Comparison of ENCODE assay signal across 1 cellular context in genomic region chr2:189210250-189211075, GRCh38.
A peak's percentile ranks its signal among the peaks of the same experiment; 100 is the strongest.
TF ChIP-seq lines count a peak whose summit lies in the region.

No MANE protein-coding gene starts in this region.

TF ChIP-seq in K562, 482 proteins besides CTCF, POLR2A, EP300 and RAD21 (continued from another document):
- TF ChIP-seq MYNN (IDR thresholded peaks at IDR 0.05) (no peak), MYNN (CRISPR knock-in tag; IDR thresholded peaks at IDR 0.05) (no peak), NR1H2 (CRISPR knock-in tag; IDR thresholded peaks at IDR 0.05) (no peak), FOXM1 (IDR thresholded peaks at IDR 0.05; ENCODE audit: low read depth) (peak; percentile 50; the same call in 1 of the 2 replicates), FOXM1 (CRISPR knock-in tag; IDR thresholded peaks at IDR 0.05; ENCODE audit: low read depth) (no peak), TFE3 (CRISPR knock-in tag; IDR thresholded peaks at IDR 0.05) (no peak), ATF3 (IDR thresholded peaks at IDR 0.05) (peak; percentile 98), ATF3 (CRISPR knock-in tag; conservative IDR thresholded peaks at IDR 0.05) (peak; percentile 75; the same call in 1 of the 2 replicates), ZNF175 (CRISPR knock-in tag; IDR thresholded peaks at IDR 0.05; ENCODE audit: low read depth) (peak; percentile 54; the same call in 1 of the 2 replicates), E2F8 (IDR thresholded peaks at IDR 0.05; ENCODE audit: low read depth, partially characterized antibody) (no peak), POLR2G (IDR thresholded peaks at IDR 0.05; ENCODE audit: low read depth, low read length) (no peak), POU5F1 (IDR thresholded peaks at IDR 0.05; ENCODE audit: borderline replicate concordance, low read depth, low read length, partially characterized antibody) (no peak), CREB1 (IDR thresholded peaks at IDR 0.05) (peak; percentile 23; the same call in 1 of the 2 replicates), CREB1 (CRISPR knock-in tag; IDR thresholded peaks at IDR 0.05) (no peak), SMARCC2 (IDR thresholded peaks at IDR 0.05; ENCODE audit: low read depth) (peak; percentile 84), ZNF318 (IDR thresholded peaks at IDR 0.05; ENCODE audit: borderline replicate concordance in 1 of 2, low read depth in 1 of 2) (peak in 1 of 2 experiments; percentile 51; a peak in 1 of 4 replicates), ZKSCAN8 (CRISPR knock-in tag; IDR thresholded peaks at IDR 0.05) (no peak), PBX2 (CRISPR knock-in tag; IDR thresholded peaks at IDR 0.05; ENCODE audit: low read depth) (no peak), PBX2 (tag; conservative IDR thresholded peaks at IDR 0.05; ENCODE audit: low read depth) (no peak; the same call in 1 of the 2 replicates), ZNF316 (IDR thresholded peaks at IDR 0.05) (peak; percentile 43), MTA2 (IDR thresholded peaks at IDR 0.05; ENCODE audit: low read depth) (0 out of 2 replicates have a peak, but pooled peaks have one; percentile 49), SMAD1 (IDR thresholded peaks at IDR 0.05; ENCODE audit: low read depth, low read length, partially characterized antibody) (no peak), MEIS2 (IDR thresholded peaks at IDR 0.05; ENCODE audit: partially characterized antibody) (peak; percentile 58), ZNF232 (CRISPR knock-in tag; IDR thresholded peaks at IDR 0.05) (no peak), CREBBP (IDR thresholded peaks at IDR 0.05; ENCODE audit: low read depth, low read length) (no peak), ZNF41 (CRISPR knock-in tag; conservative IDR thresholded peaks at IDR 0.05) (no peak)
